Comparison of ENCODE assay signal across 8 cellular contexts in genomic region chr19:48635263-48635965, GRCh38. TPM values are rescaled to one million over a fixed set of nuclear protein-coding genes. Genes with fewer than 3 reads are reported as not detected.
DNase-seq lines count a peak whose midpoint lies in the region; ATAC-seq, FAIRE-seq and TF ChIP-seq lines count a peak whose summit lies in the region.

No MANE protein-coding gene starts in this region.

- peak overlapping the region; percentile 78 for H2AFZ ChIP-seq in PC-9

- peaks cover 11% of the 10 kb centered on the region for H3K79me2 ChIP-seq in PC-9 (ENCODE audit: low read depth)

- H4K20me1 ChIP-seq in PC-9 (ENCODE audit: insufficient read depth), result no peaks in the 10 kb centered on the region

- H3K4me2 ChIP-seq in PC-9, result peak overlapping the region; percentile 83

- intact Hi-C loops in PC-9 (cut with micrococcal nuclease; ENCODE audit: unreplicated experiment), result loop anchor here (5.0 kb wide), 2 partner anchors 102 to 133 kb away; no protein-coding TSS in a partner anchor

- H3K36me3 ChIP-seq in BJ (ENCODE audit: control insufficient read depth, insufficient read depth, low read length) (peaks cover 2% of the 10 kb centered on the region; the same call in 1 of the 2 replicates), PC-9 (ENCODE audit: low read depth) (no peaks in the 10 kb centered on the region; the same call in 1 of the 2 replicates), gastroesophageal sphincter (peaks cover 0 to 20% of the 10 kb centered on the region in 2 donors), tibial nerve (peaks cover 0 to 22% (median 0%) of the 10 kb centered on the region in 3 donors)

- no peak for TF ChIP-seq CTCF in BJ (IDR thresholded peaks at IDR 0.05; ENCODE audit: insufficient read depth, low read depth, low read length)
- no peak for TF ChIP-seq CTCF in PC-9 (conservative IDR thresholded peaks at IDR 0.05)
- peak in 2 of 4 experiments; percentile 13 to 17 for TF ChIP-seq CTCF in gastroesophageal sphincter (IDR thresholded peaks at IDR 0.05)
- no peak for TF ChIP-seq CTCF in tibial nerve (IDR thresholded peaks at IDR 0.05)

- DNase-seq in BJ (ENCODE audit: low read depth) (no peak), H54 (ENCODE audit: insufficient read length, low spot score) (no peak), PC-9 (peak; percentile 51 to 78), occipital lobe (lab: John Stamatoyannopoulos, UW) (peak; percentile 33), tibial nerve (ENCODE audit: low spot score in 2 of 2) (peak; percentile 70 to 76)
- peak; percentile 73 for DNase-seq in activated T-helper 9 cell treated with anti-CD3 and anti-CD28 coated beads, Interleukin-2, amount 50 U/mL, for 16 hours (ENCODE audit: low read depth)

- peak overlapping the region; percentile 65 for H3K4me3 ChIP-seq in BJ (ENCODE audit: low read depth, low read length)
- peak overlapping the region; percentile 74 for H3K4me3 ChIP-seq in PC-9
- H3K4me3 ChIP-seq in gastroesophageal sphincter, result peak overlapping the region; percentile 68 to 82
- peak overlapping the region; percentile 32 to 85 (median 60) for H3K4me3 ChIP-seq in tibial nerve

- H3K27ac ChIP-seq in PC-9 (peak overlapping the region; percentile 85), gastroesophageal sphincter (peak overlapping the region; percentile 92 to 98 (median 94)), tibial nerve (peak overlapping the region; percentile 94 to 99 (median 99))

- no CpG with 5 or more reads among the region's 67 CpGs for WGBS in gastroesophageal sphincter (ENCODE audit: low coverage in 1 of 2), 2 donors
- WGBS in tibial nerve, 2 donors, result 1 to 2% methylated on average over 28 to 48 of the region's 67 CpGs

- TF ChIP-seq POLR2A in H54 (IDR thresholded peaks at IDR 0.05; ENCODE audit: low read depth, low read length) (peak; percentile 16; the same call in 1 of the 2 replicates), gastroesophageal sphincter (IDR thresholded peaks at IDR 0.05) (peak; percentile 35 to 61), tibial nerve (IDR thresholded peaks at IDR 0.05) (peak in 1 of 2 donors; percentile 85)

- H3K4me1 ChIP-seq in PC-9 (replicated peaks; ENCODE audit: insufficient read depth), result peaks cover 31% of the 10 kb centered on the region
- peaks cover 10 to 84% (median 43%) of the 10 kb centered on the region in 3 donors for H3K4me1 ChIP-seq in gastroesophageal sphincter
- H3K4me1 ChIP-seq in tibial nerve, result peaks cover 0 to 73% (median 47%) of the 10 kb centered on the region in 4 donors

- H3F3A ChIP-seq in PC-9 (ENCODE audit: insufficient read depth, low read depth), result peaks cover 49% of the 10 kb centered on the region

- no peak for FAIRE-seq in H54 (lab: Jason Lieb, UNC)

- H3K27me3 ChIP-seq in BJ (ENCODE audit: control insufficient read depth, insufficient read depth, low read length), result peaks cover 4% of the 10 kb centered on the region; the same call in 1 of the 2 replicates
- no peaks in the 10 kb centered on the region for H3K27me3 ChIP-seq in PC-9 (ENCODE audit: insufficient read depth, low read depth)
- no peaks in the 10 kb centered on the region for H3K27me3 ChIP-seq in gastroesophageal sphincter
- no peaks in the 10 kb centered on the region for H3K27me3 ChIP-seq in tibial nerve

- TF ChIP-seq EP300 in gastroesophageal sphincter (IDR thresholded peaks at IDR 0.05) (no peak), tibial nerve (IDR thresholded peaks at IDR 0.05) (peak in 1 of 2 donors; percentile 68)

- POLR2A ChIA-PET in BJ (lab: Charles Lee) (no interaction called here), PC-9 (lab: Charles Lee; ENCODE audit: unreplicated experiment) (no interaction called here)

- BruUV-seq in PC-9 (replicated peaks; lab: Mats Ljungman, UMichigan), result no TSS peak

- CTCF ChIA-PET in BJ (lab: Yijun Ruan, JAX) (no interaction called here), PC-9 (lab: Charles Lee) (no interaction called here)

- H3K9me3 ChIP-seq in PC-9 (ENCODE audit: insufficient read depth, low read depth) (no peaks in the 10 kb centered on the region), gastroesophageal sphincter (no peaks in the 10 kb centered on the region), tibial nerve (no peaks in the 10 kb centered on the region)

- peak; percentile 11 for ATAC-seq in gastroesophageal sphincter
- ATAC-seq in HG03135 (IDR thresholded peaks at IDR 0.05; ENCODE audit: unreplicated experiment), result no peak

- no peaks in the 10 kb centered on the region for H3K9me2 ChIP-seq in PC-9 (ENCODE audit: insufficient read depth)

RNA-seq across cellular contexts. Expression of gene DBP, which starts 1.8 kb away (rescaled TPM):
- polyA plus RNA-seq in BJ (2011; rRNA removed), result 4.3 and 5.3 TPM in 2 replicates
- 5.2 and 6.0 TPM in 2 replicates for polyA minus RNA-seq in BJ (2011; rRNA and poly(A)+ RNA removed)
- total RNA-seq in PC-9 (2021) (48.2 and 48.6 TPM in 2 replicates), gastroesophageal sphincter (10 to 100 TPM in 2 of 4 donors, 1 to 10 TPM in 2; 2.9 to 16.8 (median 8.9) TPM), occipital lobe (4.8 TPM), tibial nerve (10 to 100 TPM in 2 of 4 donors, 1 to 10 TPM in 2; 2.4 to 20.1 (median 10.1) TPM)

RNA-seq across cellular contexts. Expression of gene CA11, which starts 10.6 kb away (rescaled TPM):
- 3.0 and 3.2 TPM in 2 replicates for polyA plus RNA-seq in BJ (2011; rRNA removed)
- polyA minus RNA-seq in BJ (2011; rRNA and poly(A)+ RNA removed), result 0.41 and 1.3 TPM in 2 replicates
- 11.0 and 12.2 TPM in 2 replicates for total RNA-seq in PC-9 (2021)
- total RNA-seq in gastroesophageal sphincter, result 10 to 100 TPM in 3 of 4 donors, 1 to 10 TPM in 1; 10.0 to 28.5 (median 12.5) TPM
- 9.8 TPM for total RNA-seq in occipital lobe
- total RNA-seq in tibial nerve, result 1 to 10 TPM; 3.1 to 5.4 (median 4.0) TPM

RNA-seq across cellular contexts. Expression of gene SPHK2, which starts 16.1 kb away (rescaled TPM):
- 5.6 and 9.2 TPM in 2 replicates for polyA plus RNA-seq in BJ (2011; rRNA removed)
- 5.1 and 7.5 TPM in 2 replicates for polyA minus RNA-seq in BJ (2011; rRNA and poly(A)+ RNA removed)
- total RNA-seq in PC-9 (2021) (18.4 and 20.0 TPM in 2 replicates), gastroesophageal sphincter (10 to 100 TPM in 3 of 4 donors, 1 to 10 TPM in 1; 7.2 to 17.9 (median 13.7) TPM), occipital lobe (7.2 TPM), tibial nerve (10 to 100 TPM; 28.0 to 34.7 (median 30.1) TPM)

RNA-seq across cellular contexts. Expression of gene RPL18, which starts 16.4 kb away (rescaled TPM):
- 1,260 and 1,324 TPM in 2 replicates for polyA plus RNA-seq in BJ (2011; rRNA removed)
- 479 and 695 TPM in 2 replicates for polyA minus RNA-seq in BJ (2011; rRNA and poly(A)+ RNA removed)
- total RNA-seq in PC-9 (2021), result 1,618 and 1,710 TPM in 2 replicates
- total RNA-seq in gastroesophageal sphincter, result 1,000 to 10,000 TPM; 1,261 to 2,300 (median 1,588) TPM
- 1,447 TPM for total RNA-seq in occipital lobe
- 1,000 to 10,000 TPM; 2,253 to 3,141 (median 2,490) TPM for total RNA-seq in tibial nerve

RNA-seq across cellular contexts. Expression of gene FAM83E, which starts 20.5 kb away (rescaled TPM):
- 0.16 TPM in 1 of 2 replicates, not detected in the other for polyA plus RNA-seq in BJ (2011; rRNA removed)
- not detected in 2 replicates for polyA minus RNA-seq in BJ (2011; rRNA and poly(A)+ RNA removed)
- 12.3 and 17.4 TPM in 2 replicates for total RNA-seq in PC-9 (2021)
- 1 to 10 TPM in 1 of 4 donors, not detected in 3; 1.5 TPM for total RNA-seq in gastroesophageal sphincter
- total RNA-seq in occipital lobe, result 0.47 TPM
- total RNA-seq in tibial nerve, result not detected

Comparison
In these comparisons a context has a peak if more than half of its experiments do, and no peak if none do; other contexts are left out.
1. DNase-seq: peak in PC-9 (2 of 2), activated T-helper 9 cell treated with anti-CD3 and anti-CD28 coated beads, Interleukin-2, amount 50 U/mL, for 16 hours (single experiment), occipital lobe (single experiment) and tibial nerve (2 of 2); none in BJ (single experiment) and H54 (single experiment).
2. Peak in every context shown above with its lines, with median percentiles within 50 percentile points of each other: H3K4me3 ChIP-seq and H3K27ac ChIP-seq.